13 cellular contexts compared by ENCODE assay signal in the genomic region with DNA sequence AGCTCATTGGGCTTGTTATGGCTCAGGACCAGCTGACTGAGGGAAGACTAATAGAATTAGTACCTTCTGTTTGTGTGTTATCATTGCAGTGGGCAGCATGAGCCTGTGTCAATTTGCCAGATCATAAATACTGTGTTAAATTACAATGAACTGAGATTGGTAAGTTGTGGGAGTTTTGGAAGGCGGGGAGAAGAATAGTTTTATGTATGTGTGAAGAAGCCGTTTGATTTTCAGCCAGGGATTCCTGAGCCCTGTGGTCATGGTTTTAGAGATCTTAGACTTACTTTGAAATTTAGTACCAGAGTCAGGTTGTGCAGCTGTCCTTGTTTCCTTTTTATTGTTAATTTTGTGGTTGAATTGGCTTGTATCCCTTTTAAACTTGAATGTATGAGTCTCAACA.
DNase-seq lines count a peak whose midpoint lies in the region; ATAC-seq and TF ChIP-seq lines count a peak whose summit lies in the region.
"Had no signal": no experiment of that assay in that cellular context is flagged by ENCODE, and none has a peak within 500 bp of the region (broad histone marks: within the 10 kb centered on the region; RNA-seq: fewer than 3 reads in every experiment).

No MANE protein-coding gene starts in this region.

- H3K4ac ChIP-seq in trophoblast cell (ENCODE audit: low read depth, low read length): no peak overlapping the region

- no peak overlapping the region for H2BK5ac ChIP-seq in trophoblast cell (ENCODE audit: low read depth, low read length, poor library complexity)

- POLR2A ChIA-PET in AG04449 (lab: Yijun Ruan, JAX) (no interaction called here), RWPE1 (lab: Yijun Ruan, JAX; ENCODE audit: low non-redundant PET) (no interaction called here)

- no peaks in the 10 kb centered on the region for H3K9me3 ChIP-seq in trophoblast cell (ENCODE audit: insufficient read depth, low read depth, low read length)

- no peaks in the 10 kb centered on the region for H3K9me3 Mint-ChIP-seq in natural killer cell treated with Interleukin-12 subunit alpha and Interleukin-12 subunit beta and Interleukin-15 and Interleukin-18, amount 100 ng/mL, for 72 hours
- H3K9me3 Mint-ChIP-seq: WTC11 had no signal

- no peaks in the 10 kb centered on the region for H3K4me1 ChIP-seq in trophoblast cell (ENCODE audit: control insufficient read depth in 1 of 2, insufficient read depth in 2 of 2, low read length in 2 of 2)

- no peak overlapping the region for H3K18ac ChIP-seq in trophoblast cell (ENCODE audit: low read length)

- H3K79me2 ChIP-seq in trophoblast cell (ENCODE audit: control insufficient read depth, insufficient read depth, low read length, poor library complexity): no peaks in the 10 kb centered on the region

- DNase-seq in AG04449 (ENCODE audit: low read depth, low spot score) (peak; percentile 17), HFF-Myc (ENCODE audit: extremely low read depth, low read depth) (peak; percentile 4), astrocyte of the spinal cord (ENCODE audit: low read depth, low spot score) (peak; percentile 78), myocyte (ENCODE audit: low read depth) (peak; percentile 86), trophoblast cell (no peak), Kasumi-1 (lab: John Stamatoyannopoulos, UW) (no peak), RWPE1 (ENCODE audit: low spot score) (no peak)
- no peak for DNase-seq in natural killer cell treated with Interleukin-12 subunit alpha and Interleukin-12 subunit beta and Interleukin-15 and Interleukin-18, amount 100 ng/mL, for 72 hours (ENCODE audit: low spot score)
- DNase-seq: activated CD8-positive, alpha-beta memory T cell treated with anti-CD3 and anti-CD28 coated beads, Interleukin-2, amount 50 U/mL, for 48 hours; NCI-H446 treated with DMSO at 0.1 percent for 48 hours had no signal

- H4K12ac ChIP-seq in trophoblast cell (ENCODE audit: low read depth, low read length): no peak overlapping the region

- peaks cover 26% of the 10 kb centered on the region for H3K36me3 Mint-ChIP-seq in natural killer cell treated with Interleukin-12 subunit alpha and Interleukin-12 subunit beta and Interleukin-15 and Interleukin-18, amount 100 ng/mL, for 72 hours

- H3K23ac ChIP-seq in trophoblast cell (ENCODE audit: low read length): no peak overlapping the region

- H3K4me3 ChIP-seq in AG04449 (ENCODE audit: low read depth, low read length): no peak overlapping the region; the same call in 1 of the 2 replicates
- no peak overlapping the region for H3K4me3 ChIP-seq in HFF-Myc (replicated peaks; ENCODE audit: low read depth, low read length)
- H3K4me3 ChIP-seq in astrocyte of the spinal cord (ENCODE audit: low read depth, low read length): no peak overlapping the region
- H3K4me3 ChIP-seq in trophoblast cell (ENCODE audit: low read depth, low read length): no peak overlapping the region

- ATAC-seq in natural killer cell treated with Interleukin-12 subunit alpha and Interleukin-12 subunit beta and Interleukin-15 and Interleukin-18, amount 100 ng/mL, for 72 hours: no peak
- ATAC-seq: WTC11 had no signal

- H4K8ac ChIP-seq in trophoblast cell (ENCODE audit: low read depth, low read length): no peak overlapping the region

- H3K9ac ChIP-seq in trophoblast cell (ENCODE audit: low read length): no peak overlapping the region

- H3K27me3 Mint-ChIP-seq in natural killer cell treated with Interleukin-12 subunit alpha and Interleukin-12 subunit beta and Interleukin-15 and Interleukin-18, amount 100 ng/mL, for 72 hours: peaks cover 0 to 2% of the 10 kb centered on the region in 2 donors
- H3K27me3 Mint-ChIP-seq: activated naive CD8-positive, alpha-beta T cell; B cell had no signal

- H3K4me3 Mint-ChIP-seq in natural killer cell treated with Interleukin-12 subunit alpha and Interleukin-12 subunit beta and Interleukin-15 and Interleukin-18, amount 100 ng/mL, for 72 hours: no peak overlapping the region
- H3K4me3 Mint-ChIP-seq: activated naive CD8-positive, alpha-beta T cell; B cell; WTC11 had no signal

- no peak overlapping the region for H3K4me2 ChIP-seq in trophoblast cell (ENCODE audit: low read length)

- H3K14ac ChIP-seq in trophoblast cell (ENCODE audit: low read length): no peak overlapping the region

- no peak overlapping the region for H4K91ac ChIP-seq in trophoblast cell (ENCODE audit: low read depth, low read length)

- H3K4me1 Mint-ChIP-seq in natural killer cell treated with Interleukin-12 subunit alpha and Interleukin-12 subunit beta and Interleukin-15 and Interleukin-18, amount 100 ng/mL, for 72 hours (ENCODE audit: low read depth in 2 of 2): peaks cover 3 to 5% of the 10 kb centered on the region in 2 donors
- H3K4me1 Mint-ChIP-seq: B cell, WTC11 had no signal

- no peak overlapping the region for H3K27ac ChIP-seq in trophoblast cell (ENCODE audit: low read depth, low read length)
- H3K27ac ChIP-seq in RWPE1: no peak overlapping the region

- H3K36me3 ChIP-seq in trophoblast cell (ENCODE audit: control insufficient read depth in 1 of 2, insufficient read depth in 2 of 2, low read length in 2 of 2): peaks cover 0 to 5% of the 10 kb centered on the region in 2 experiments

- no peak overlapping the region for H2BK12ac ChIP-seq in trophoblast cell (ENCODE audit: low read length)

- H2AFZ ChIP-seq in trophoblast cell (ENCODE audit: insufficient read depth, low read length, poor library complexity): no peak overlapping the region

- CTCF ChIA-PET in AG04449 (lab: Yijun Ruan, JAX): interaction anchor here (3.0 kb wide), 1 partner anchor 8 kb away, joined by 15 read pairs; no protein-coding TSS in a partner anchor
- CTCF ChIA-PET in RWPE1 (lab: Yijun Ruan, JAX): no interaction called here

- in situ Hi-C loops in astrocyte of the spinal cord (cut with HindIII; ENCODE audit: low sequenced_read_pairs): no loop called here

- H3K27ac Mint-ChIP-seq in natural killer cell treated with Interleukin-12 subunit alpha and Interleukin-12 subunit beta and Interleukin-15 and Interleukin-18, amount 100 ng/mL, for 72 hours: peak overlapping the region in 1 of 2 donors; percentile 44
- H3K27ac Mint-ChIP-seq: activated naive CD8-positive, alpha-beta T cell; B cell; WTC11 had no signal

- TF ChIP-seq CTCF in AG04449 (IDR thresholded peaks at IDR 0.05; ENCODE audit: insufficient read depth, low read length, missing control alignments) (no peak), HFF-Myc (IDR thresholded peaks at IDR 0.05; ENCODE audit: low read depth, low read length, missing control alignments) (no peak), astrocyte of the spinal cord (IDR thresholded peaks at IDR 0.05; ENCODE audit: low read depth, low read length) (no peak), RWPE1 (conservative IDR thresholded peaks at IDR 0.05; ENCODE audit: low read depth) (no peak)

- WGBS in trophoblast cell (ENCODE audit: extremely low coverage, insufficient coverage, insufficient read length): 100% methylated on average over 2 of the region's 2 CpGs

- H3K27me3 ChIP-seq in trophoblast cell (ENCODE audit: insufficient read depth, low read length): no peaks in the 10 kb centered on the region

- no peaks in the 10 kb centered on the region for H3K79me1 ChIP-seq in trophoblast cell (ENCODE audit: low read length)

- no peak overlapping the region for H2BK120ac ChIP-seq in trophoblast cell (ENCODE audit: insufficient read depth, low read length, poor library complexity)

- no peak overlapping the region for H2AK5ac ChIP-seq in trophoblast cell (ENCODE audit: low read length)

Comparison
In these comparisons a context has a peak if more than half of its experiments do, and no peak if none do; other contexts are left out.
1. DNase-seq: peak in AG04449 (single experiment), HFF-Myc (single experiment), astrocyte of the spinal cord (single experiment) and myocyte (single experiment); none in trophoblast cell (0 of 2), natural killer cell treated with Interleukin-12 subunit alpha and Interleukin-12 subunit beta and Interleukin-15 and Interleukin-18, amount 100 ng/mL, for 72 hours (single experiment), Kasumi-1 (0 of 2) and RWPE1 (single experiment).